ENCODE assay signal across 1 cellular context in genomic region chr6:39047434-39048327, GRCh38.
TF ChIP-seq lines count a peak whose summit lies in the region.

No MANE protein-coding gene starts in this region.

TF ChIP-seq in neural cell, 6 proteins besides CTCF, POLR2A, EP300 and RAD21:
- TF ChIP-seq REST (IDR thresholded peaks at IDR 0.05; ENCODE audit: borderline replicate concordance), result no peak
- no peak for TF ChIP-seq SMC3 (conservative IDR thresholded peaks at IDR 0.05; ENCODE audit: poor library complexity)
- TF ChIP-seq EZH2 (IDR thresholded peaks at IDR 0.05; ENCODE audit: borderline replicate concordance, insufficient read depth, low read length, poor library complexity, severe bottlenecking), result no peak
- TF ChIP-seq TAF1 (IDR thresholded peaks at IDR 0.05; ENCODE audit: low read depth), result no peak
- TF ChIP-seq POLR2AphosphoS5 (IDR thresholded peaks at IDR 0.05), result no peak
- TF ChIP-seq MXI1 (conservative IDR thresholded peaks at IDR 0.05; ENCODE audit: poor library complexity, severe bottlenecking), result no peak
